ENCODE assay signal across 23 cellular contexts in genomic region chr2:156897548-156897947, GRCh38.
"Had no signal": no experiment of that assay in that cellular context is flagged by ENCODE, and none has a peak within 500 bp of the region (broad histone marks: within the 10 kb centered on the region; RNA-seq: fewer than 3 reads in every experiment).

No MANE protein-coding gene starts in this region.

- H3K36me3 ChIP-seq: MG63, SJSA1 had no signal

- H3K27ac ChIP-seq: SJSA1, SK-N-MC had no signal

- H3K9me3 ChIP-seq: MG63, SJSA1 had no signal

- FAIRE-seq: RCC 7860 had no signal

- H3K4me1 ChIP-seq: SJSA1 had no signal

- DNase-seq: Karpas-422; KG1; MG63; NCI-H1092; NCI-H1105 treated with DMSO at 0.1 percent for 48 hours; NCI-H1417 treated with DMSO at 0.1 percent for 48 hours; NCI-H146; NCI-H1694 treated with DMSO at 0.1 percent for 48 hours; NCI-H1930; NCI-H2081; NCI-H2107; NCI-H2227 treated with DMSO at 0.1 percent for 48 hours; NCI-H526 treated with DMSO at 0.1 percent for 48 hours; NCI-H748 treated with DMSO at 0.1 percent for 48 hours; NK-92 treated with Interleukin-12 subunit alpha and Interleukin-12 subunit beta, amount 100 ng/mL, for 24 hours; Right ventricle myocardium superior; RPMI8226; SIG-M5; SW 1271; T-cell had no signal

- H3K4me3 ChIP-seq: MG63, SJSA1, SK-N-MC had no signal

- H3K27me3 ChIP-seq: MG63 had no signal

- ATAC-seq: T-cell had no signal
